Comparison of ENCODE assay signal across 15 cellular contexts in the genomic region with DNA sequence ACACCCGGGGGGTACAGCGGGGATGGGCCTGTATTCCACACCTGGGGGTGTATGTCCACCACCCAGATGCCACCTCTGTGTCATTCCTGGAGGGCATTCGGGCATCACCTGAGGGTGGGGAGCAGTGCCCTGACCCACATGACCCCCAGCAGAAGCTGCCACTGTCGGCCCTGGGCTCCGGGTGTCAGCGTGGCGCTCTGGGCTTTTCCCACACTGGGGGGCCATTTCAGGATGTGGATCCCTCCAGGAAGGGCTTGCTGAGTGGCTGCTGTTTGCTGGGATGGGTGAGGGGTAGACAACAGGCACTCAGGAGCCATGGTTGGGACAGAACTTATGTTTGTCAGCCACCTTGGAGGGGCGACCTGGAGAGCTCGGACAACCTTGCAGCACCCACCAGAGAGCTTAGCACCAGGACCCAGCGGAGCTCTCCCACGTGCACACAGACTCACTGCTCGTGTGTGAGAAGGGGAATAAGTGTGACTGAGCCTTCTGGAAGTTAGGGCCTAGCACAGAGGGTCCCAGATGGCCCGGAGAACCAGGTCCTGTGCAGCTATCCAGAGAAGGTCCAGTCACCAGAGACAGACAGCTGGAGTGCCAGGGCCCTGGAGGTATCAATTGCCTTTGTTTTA.
DNase-seq lines count a peak whose midpoint lies in the region; ATAC-seq, FAIRE-seq and TF ChIP-seq lines count a peak whose summit lies in the region.
"Had no signal": no experiment of that assay in that cellular context is flagged by ENCODE, and none has a peak within 500 bp of the region (broad histone marks: within the 10 kb centered on the region; RNA-seq: fewer than 3 reads in every experiment).

No MANE protein-coding gene starts in this region.

- TF ChIP-seq CTCF in HepG2 (CRISPR knock-in tag; IDR thresholded peaks at IDR 0.05) (no peak), tibial nerve (IDR thresholded peaks at IDR 0.05) (no peak)

- peaks cover 7% of the 10 kb centered on the region for H3K27me3 Mint-ChIP-seq in activated CD8-positive, alpha-beta memory T cell treated with anti-CD3 and anti-CD28 coated beads, Interleukin-2, amount 10 ng/mL, durations not matched to agents 7 days and 5 days
- H3K27me3 Mint-ChIP-seq: CD4-positive, alpha-beta memory T cell had no signal

- H3K27ac ChIP-seq in SK-N-MC, result peak overlapping the region; percentile 0; the same call in 1 of the 2 replicates
- no peak overlapping the region for H3K27ac ChIP-seq in HepG2 (ENCODE audit: extremely low read length, insufficient read depth, low read length)
- H3K27ac ChIP-seq in tibial nerve, result peak overlapping the region in 1 of 4 donors; percentile 48
- H3K27ac ChIP-seq: colonic mucosa, foreskin keratinocyte had no signal

- in situ Hi-C loops in HepG2 (cut with HindIII; ENCODE audit: extremely low pct_ligation_motif_present, low pct_unique_long_range_greater_than_20kb), result no loop called here

- no peak for TF ChIP-seq EP300 in HepG2 (IDR thresholded peaks at IDR 0.05; ENCODE audit: low read depth in 2 of 2, low read length in 2 of 2)
- TF ChIP-seq EP300 in HepG2 (CRISPR knock-in tag; IDR thresholded peaks at IDR 0.05; ENCODE audit: borderline replicate concordance), result no peak
- no peak for TF ChIP-seq EP300 in tibial nerve (IDR thresholded peaks at IDR 0.05)

- H3K4me1 ChIP-seq in HepG2 (ENCODE audit: insufficient read depth, low read length) (no peaks in the 10 kb centered on the region), tibial nerve (peaks cover 0 to 28% (median 2%) of the 10 kb centered on the region in 4 donors)
- H3K4me1 ChIP-seq: colonic mucosa, foreskin keratinocyte had no signal

- no peak overlapping the region for H3K4me2 ChIP-seq in HepG2 (ENCODE audit: low read depth, low read length)

- H3K36me3 ChIP-seq in SK-N-MC (ENCODE audit: insufficient read depth, low read length) (no peaks in the 10 kb centered on the region), HepG2 (replicated peaks in 1 of 2; ENCODE audit: control insufficient read depth in 1 of 2, insufficient read depth in 2 of 2, low read length in 2 of 2) (no peaks in the 10 kb centered on the region), tibial nerve (no peaks in the 10 kb centered on the region)
- H3K36me3 ChIP-seq: colonic mucosa, left lung had no signal

- H4K20me1 ChIP-seq in HepG2 (ENCODE audit: insufficient read depth, low read length), result no peaks in the 10 kb centered on the region

- no peak overlapping the region for H3K4me3 Mint-ChIP-seq in activated CD8-positive, alpha-beta memory T cell treated with anti-CD3 and anti-CD28 coated beads, Interleukin-2, amount 10 ng/mL, durations not matched to agents 7 days and 5 days
- H3K4me3 Mint-ChIP-seq: activated B cell treated with CpG ODN at 0.5 μM for 24 hours; CD4-positive, alpha-beta memory T cell had no signal

- no peak for TF ChIP-seq RAD21 in HepG2 (CRISPR knock-in tag; IDR thresholded peaks at IDR 0.05)

- no peak for TF ChIP-seq POLR2A in HepG2 (IDR thresholded peaks at IDR 0.05; ENCODE audit: insufficient read depth in 1 of 2, low read depth in 2 of 2, low read length in 2 of 2)
- no peak for TF ChIP-seq POLR2A in tibial nerve (IDR thresholded peaks at IDR 0.05)

- CTCF ChIA-PET in activated CD8-positive, alpha-beta memory T cell treated with anti-CD3 and anti-CD28 coated beads, Interleukin-2, amount 10 ng/mL, durations not matched to agents 7 days and 5 days (lab: Charles Lee), result no interaction called here
- CTCF ChIA-PET in HepG2 (lab: Yijun Ruan, JAX; ENCODE audit: low intra/inter-chr PET ratio, low total read pairs), result no interaction called here

- H3K79me2 ChIP-seq in HepG2 (ENCODE audit: insufficient read depth, low read length), result no peaks in the 10 kb centered on the region

- no peak for FAIRE-seq in HepG2 (lab: Jason Lieb, UNC)
- no peak for FAIRE-seq in urothelium cell line (lab: Jason Lieb, UNC)

- WGBS in HepG2 (ENCODE audit: low lambda C conversion rate), result 0% methylated on average over 4 of the region's 13 CpGs
- 82 to 96% methylated on average over 6 to 11 of the region's 13 CpGs for WGBS in tibial nerve, 2 donors

- no peak overlapping the region for H3K9ac ChIP-seq in SK-N-MC (ENCODE audit: insufficient read length)
- no peak overlapping the region for H3K9ac ChIP-seq in HepG2 (ENCODE audit: insufficient read depth, low read depth, low read length)

- no TSS peak for BruUV-seq in HepG2 (replicated peaks; lab: Mats Ljungman, UMichigan)

- POLR2A ChIA-PET in HepG2 (lab: Yijun Ruan, JAX), result no interaction called here

- no peaks in the 10 kb centered on the region for H3K36me3 Mint-ChIP-seq in activated CD8-positive, alpha-beta memory T cell treated with anti-CD3 and anti-CD28 coated beads, Interleukin-2, amount 10 ng/mL, durations not matched to agents 7 days and 5 days
- H3K36me3 Mint-ChIP-seq: CD4-positive, alpha-beta memory T cell had no signal

- no peaks in the 10 kb centered on the region for H3K9me3 Mint-ChIP-seq in activated CD8-positive, alpha-beta memory T cell treated with anti-CD3 and anti-CD28 coated beads, Interleukin-2, amount 10 ng/mL, durations not matched to agents 7 days and 5 days (ENCODE audit: low read depth)
- H3K9me3 Mint-ChIP-seq: activated B cell treated with CpG ODN at 0.5 μM for 24 hours; CD4-positive, alpha-beta memory T cell had no signal

- H3K27ac Mint-ChIP-seq in activated CD8-positive, alpha-beta memory T cell treated with anti-CD3 and anti-CD28 coated beads, Interleukin-2, amount 10 ng/mL, durations not matched to agents 7 days and 5 days, result no peak overlapping the region
- H3K27ac Mint-ChIP-seq: activated B cell treated with CpG ODN at 0.5 μM for 24 hours; CD4-positive, alpha-beta memory T cell had no signal

- DNase-seq in activated CD8-positive, alpha-beta memory T cell treated with anti-CD3 and anti-CD28 coated beads, Interleukin-2, amount 50 U/mL, for 48 hours, result peak; percentile 38
- DNase-seq in activated CD8-positive, alpha-beta memory T cell treated with anti-CD3 and anti-CD28 coated beads, Interleukin-2, amount 10 ng/mL, durations not matched to agents 7 days and 5 days, result no peak
- no peak for DNase-seq in SK-N-MC (ENCODE audit: low read depth, low spot score)
- DNase-seq in HepG2 (ENCODE audit: low spot score), result no peak
- peak; percentile 3 for DNase-seq in tibial nerve (ENCODE audit: low spot score in 2 of 2)
- no peak for DNase-seq in stimulated activated CD4-positive, alpha-beta T cell treated with anti-CD3 and anti-CD28 coated beads, Interleukin-15, amount 100 ng/mL, for 24 hours
- DNase-seq in urothelium cell line (ENCODE audit: low spot score), result no peak
- DNase-seq: activated B cell treated with CpG ODN at 0.5 μM for 24 hours; CD4-positive, alpha-beta memory T cell; foreskin keratinocyte; NCI-H526 treated with DMSO at 0.1 percent for 48 hours; substantia nigra had no signal

- intact Hi-C loops in HepG2 (cut with micrococcal nuclease; ENCODE audit: unreplicated experiment), result no loop called here

- H3K4me1 Mint-ChIP-seq in activated CD8-positive, alpha-beta memory T cell treated with anti-CD3 and anti-CD28 coated beads, Interleukin-2, amount 10 ng/mL, durations not matched to agents 7 days and 5 days, result no peaks in the 10 kb centered on the region
- H3K4me1 Mint-ChIP-seq: activated B cell treated with CpG ODN at 0.5 μM for 24 hours had no signal

- no peak overlapping the region for H3K4me3 ChIP-seq in SK-N-MC
- H3K4me3 ChIP-seq in HepG2 (replicated peaks in 1 of 3; ENCODE audit: insufficient read depth in 1 of 3, low read depth in 2 of 3, low read length in 3 of 3), result no peak overlapping the region
- no peak overlapping the region for H3K4me3 ChIP-seq in tibial nerve
- H3K4me3 ChIP-seq: colonic mucosa, left lung had no signal

- no peaks in the 10 kb centered on the region for H3K9me3 ChIP-seq in SK-N-MC (ENCODE audit: low read depth, low read length)
- no peaks in the 10 kb centered on the region for H3K9me3 ChIP-seq in HepG2 (ENCODE audit: low read length)
- H3K9me3 ChIP-seq in tibial nerve, result no peaks in the 10 kb centered on the region
- H3K9me3 ChIP-seq: colonic mucosa, left lung had no signal

- H2AFZ ChIP-seq in HepG2 (ENCODE audit: low read length), result no peak overlapping the region

- H3K27me3 ChIP-seq in HepG2 (ENCODE audit: control insufficient read depth in 1 of 2, insufficient read depth in 2 of 2, low read length in 2 of 2) (peaks cover 9 to 56% of the 10 kb centered on the region in 2 experiments; a peak in 4 of 5 replicates), tibial nerve (no peaks in the 10 kb centered on the region)
- H3K27me3 ChIP-seq: colonic mucosa, foreskin keratinocyte, left lung had no signal

- ATAC-seq in activated CD8-positive, alpha-beta memory T cell treated with anti-CD3 and anti-CD28 coated beads, Interleukin-2, amount 10 ng/mL, durations not matched to agents 7 days and 5 days, result no peak
- no peak; the same call in 2 of the 3 replicates for ATAC-seq in HepG2
- no peak for ATAC-seq in HG03342 (IDR thresholded peaks at IDR 0.05; ENCODE audit: unreplicated experiment)
- ATAC-seq: foreskin keratinocyte had no signal

TF ChIP-seq in HepG2, 621 proteins besides CTCF, POLR2A, EP300 and RAD21:
- TF ChIP-seq, protein P1, sequence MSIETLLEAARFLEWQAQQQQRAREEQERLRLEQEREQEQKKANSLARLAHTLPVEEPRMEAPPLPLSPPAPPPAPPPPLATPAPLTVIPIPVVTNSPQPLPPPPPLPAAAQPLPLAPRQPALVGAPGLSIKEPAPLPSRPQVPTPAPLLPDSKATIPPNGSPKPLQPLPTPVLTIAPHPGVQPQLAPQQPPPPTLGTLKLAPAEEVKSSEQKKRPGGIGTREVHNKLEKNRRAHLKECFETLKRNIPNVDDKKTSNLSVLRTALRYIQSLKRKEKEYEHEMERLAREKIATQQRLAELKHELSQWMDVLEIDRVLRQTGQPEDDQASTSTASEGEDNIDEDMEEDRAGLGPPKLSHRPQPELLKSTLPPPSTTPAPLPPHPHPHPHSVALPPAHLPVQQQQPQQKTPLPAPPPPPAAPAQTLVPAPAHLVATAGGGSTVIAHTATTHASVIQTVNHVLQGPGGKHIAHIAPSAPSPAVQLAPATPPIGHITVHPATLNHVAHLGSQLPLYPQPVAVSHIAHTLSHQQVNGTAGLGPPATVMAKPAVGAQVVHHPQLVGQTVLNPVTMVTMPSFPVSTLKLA (IDR thresholded peaks at IDR 0.05), result 0 out of 2 replicates have a peak, but pooled peaks have one; percentile 8
- TF ChIP-seq, protein P2, sequence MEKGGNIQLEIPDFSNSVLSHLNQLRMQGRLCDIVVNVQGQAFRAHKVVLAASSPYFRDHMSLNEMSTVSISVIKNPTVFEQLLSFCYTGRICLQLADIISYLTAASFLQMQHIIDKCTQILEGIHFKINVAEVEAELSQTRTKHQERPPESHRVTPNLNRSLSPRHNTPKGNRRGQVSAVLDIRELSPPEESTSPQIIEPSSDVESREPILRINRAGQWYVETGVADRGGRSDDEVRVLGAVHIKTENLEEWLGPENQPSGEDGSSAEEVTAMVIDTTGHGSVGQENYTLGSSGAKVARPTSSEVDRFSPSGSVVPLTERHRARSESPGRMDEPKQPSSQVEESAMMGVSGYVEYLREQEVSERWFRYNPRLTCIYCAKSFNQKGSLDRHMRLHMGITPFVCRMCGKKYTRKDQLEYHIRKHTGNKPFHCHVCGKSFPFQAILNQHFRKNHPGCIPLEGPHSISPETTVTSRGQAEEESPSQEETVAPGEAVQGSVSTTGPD (CRISPR knock-in tag; IDR thresholded peaks at IDR 0.05), result no peak
TF ChIP-seq in HepG2: peak in this region for 1.

Comparison
In these comparisons a context has a peak if more than half of its experiments do, and no peak if none do; other contexts are left out.
1. DNase-seq: peak in activated CD8-positive, alpha-beta memory T cell treated with anti-CD3 and anti-CD28 coated beads, Interleukin-2, amount 50 U/mL, for 48 hours (single experiment) and tibial nerve (2 of 2); none in activated CD8-positive, alpha-beta memory T cell treated with anti-CD3 and anti-CD28 coated beads, Interleukin-2, amount 10 ng/mL, durations not matched to agents 7 days and 5 days (single experiment), SK-N-MC (single experiment), HepG2 (single experiment), stimulated activated CD4-positive, alpha-beta T cell treated with anti-CD3 and anti-CD28 coated beads, Interleukin-15, amount 100 ng/mL, for 24 hours (single experiment) and urothelium cell line (single experiment).